16 cellular contexts compared by ENCODE assay signal in the genomic region with DNA sequence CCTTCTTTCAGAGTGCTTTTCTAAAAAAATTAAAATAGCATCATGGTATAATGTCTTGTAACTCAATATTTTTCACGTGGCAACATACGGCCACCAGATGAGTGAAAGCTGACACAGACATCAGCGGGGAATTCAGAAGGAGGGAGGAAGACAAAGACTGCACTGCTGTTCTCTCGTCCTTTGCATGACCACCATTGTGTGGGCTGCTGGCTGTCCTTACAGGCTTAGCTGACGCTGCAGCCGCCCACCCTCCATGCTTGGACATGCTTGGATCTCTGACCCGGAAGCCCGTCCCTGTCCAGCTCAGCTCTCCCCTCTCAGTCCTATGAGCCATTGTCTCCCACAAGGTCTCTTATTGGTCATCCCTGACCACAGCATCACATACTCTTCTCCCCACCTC.
"Had no signal": no experiment of that assay in that cellular context is flagged by ENCODE, and none has a peak within 500 bp of the region (broad histone marks: within the 10 kb centered on the region; RNA-seq: fewer than 3 reads in every experiment).

No MANE protein-coding gene starts in this region.

- H3K36me3 Mint-ChIP-seq: natural killer cell; stimulated activated memory B cell treated with anti-CD40 and anti-IgM and Interleukin-4, amounts not matched to agents 10 μg/mL and 1 μg/mL and 100 μg/mL, for 72 hours had no signal

- DNase-seq: activated CD4-positive, alpha-beta T cell treated with anti-CD3 and anti-CD28 coated beads, Interleukin-2, amount 50 U/mL, for 4 hours; activated CD4-positive, CD25-positive, alpha-beta regulatory T cell treated with anti-CD3 and anti-CD28 coated beads, Interleukin-2, amount 50 U/mL, for 72 hours; activated naive CD4-positive, alpha-beta T cell treated with anti-CD3 and anti-CD28 coated beads for 36 hours; activated naive CD8-positive, alpha-beta T cell treated with anti-CD3 and anti-CD28 coated beads, Interleukin-2, amount 50 U/mL, for 24 hours; activated T-cell treated with anti-CD3 and anti-CD28 coated beads for 4 hours; aorta; islet precursor cell; natural killer cell; SK-N-SH; stimulated activated CD4-positive, alpha-beta T cell treated with anti-CD3 and anti-CD28 coated beads, Interleukin-2, amount 100 ng/mL, for 48 hours; T-cell; T1000 had no signal

- H2AFZ ChIP-seq: hepatocyte had no signal

- H3K36me3 ChIP-seq: breast epithelium, tibial nerve had no signal

- H3K4me1 ChIP-seq: breast epithelium, tibial nerve had no signal

- H3K27ac ChIP-seq: breast epithelium had no signal

- H3K27ac Mint-ChIP-seq: activated naive CD4-positive, alpha-beta T cell treated with anti-CD3 and anti-CD28 coated beads for 36 hours; activated naive CD8-positive, alpha-beta T cell treated with anti-CD3 and anti-CD28 coated beads, Interleukin-2, amount 50 U/mL, for 24 hours; natural killer cell; stimulated activated memory B cell treated with anti-CD40 and anti-IgM and Interleukin-4, amounts not matched to agents 10 μg/mL and 1 μg/mL and 100 μg/mL, for 72 hours; T-cell had no signal

- H3K4me3 ChIP-seq: breast epithelium, hepatocyte, tibial nerve had no signal

- H3K9ac ChIP-seq: SK-N-SH had no signal

- H3K4me1 Mint-ChIP-seq: activated naive CD8-positive, alpha-beta T cell treated with anti-CD3 and anti-CD28 coated beads, Interleukin-2, amount 50 U/mL, for 24 hours; natural killer cell; stimulated activated memory B cell treated with anti-CD40 and anti-IgM and Interleukin-4, amounts not matched to agents 10 μg/mL and 1 μg/mL and 100 μg/mL, for 72 hours; T-cell had no signal

- H3K4me2 ChIP-seq: hepatocyte, SK-N-SH had no signal

- H3K4me3 Mint-ChIP-seq: activated naive CD4-positive, alpha-beta T cell treated with anti-CD3 and anti-CD28 coated beads for 36 hours; activated naive CD8-positive, alpha-beta T cell treated with anti-CD3 and anti-CD28 coated beads, Interleukin-2, amount 50 U/mL, for 24 hours; natural killer cell; stimulated activated memory B cell treated with anti-CD40 and anti-IgM and Interleukin-4, amounts not matched to agents 10 μg/mL and 1 μg/mL and 100 μg/mL, for 72 hours; T-cell had no signal

- H3K9me3 ChIP-seq: SK-N-SH had no signal

- H3K27me3 ChIP-seq: breast epithelium, hepatocyte, tibial nerve had no signal

- H3K27me3 Mint-ChIP-seq: activated naive CD8-positive, alpha-beta T cell treated with anti-CD3 and anti-CD28 coated beads, Interleukin-2, amount 50 U/mL, for 24 hours; stimulated activated memory B cell treated with anti-CD40 and anti-IgM and Interleukin-4, amounts not matched to agents 10 μg/mL and 1 μg/mL and 100 μg/mL, for 72 hours had no signal

- H3K9me3 Mint-ChIP-seq: natural killer cell had no signal
